ENCODE assay signal across 1 cellular context in the genomic region with DNA sequence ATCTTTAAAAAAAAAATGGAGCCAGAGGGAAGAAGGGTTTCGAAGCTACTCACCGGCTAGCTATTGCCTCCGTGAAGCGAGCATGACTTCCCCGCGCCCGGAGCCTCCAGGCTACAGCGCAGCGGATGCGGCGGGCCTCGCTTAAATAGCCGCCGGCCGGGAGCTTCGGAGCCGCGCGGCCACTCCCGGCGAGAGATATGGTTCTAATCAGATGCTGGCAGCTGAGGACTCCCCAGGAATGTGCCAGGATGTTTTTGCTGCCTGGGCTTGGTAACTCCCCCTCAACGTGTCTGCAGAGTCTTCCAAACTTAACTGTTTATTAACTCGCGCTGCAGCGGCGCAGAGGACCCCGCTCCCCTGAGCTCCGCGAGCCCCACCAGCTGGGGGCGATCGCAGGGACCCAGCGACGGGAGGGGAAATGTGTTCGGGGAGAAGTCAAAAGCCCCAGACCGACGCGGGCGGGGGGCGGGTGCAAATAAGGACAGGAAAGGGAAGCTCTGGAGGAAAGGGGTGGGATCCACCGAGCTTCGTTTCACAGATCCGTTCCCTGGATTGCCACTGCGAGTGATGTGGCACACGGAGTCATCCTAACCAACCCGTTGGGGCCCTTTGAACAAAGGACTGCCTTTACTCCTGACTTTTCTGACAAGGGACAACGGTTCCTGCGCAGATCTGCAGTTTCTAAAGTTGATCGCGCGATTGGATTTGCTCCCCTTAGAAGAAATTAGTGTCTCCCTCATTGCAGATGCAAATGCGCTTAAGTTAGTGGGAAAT.
TF ChIP-seq lines count a peak whose summit lies in the region.

A gene (minus strand): TSS at position 230 of the 774 bp plus-strand sequence. CDS start 30,660 bp downstream, outside the sequence.

TF ChIP-seq in HepG2, 621 proteins besides CTCF, POLR2A, EP300 and RAD21 (continued from another document and continues in another):
- TF ChIP-seq, protein P1, sequence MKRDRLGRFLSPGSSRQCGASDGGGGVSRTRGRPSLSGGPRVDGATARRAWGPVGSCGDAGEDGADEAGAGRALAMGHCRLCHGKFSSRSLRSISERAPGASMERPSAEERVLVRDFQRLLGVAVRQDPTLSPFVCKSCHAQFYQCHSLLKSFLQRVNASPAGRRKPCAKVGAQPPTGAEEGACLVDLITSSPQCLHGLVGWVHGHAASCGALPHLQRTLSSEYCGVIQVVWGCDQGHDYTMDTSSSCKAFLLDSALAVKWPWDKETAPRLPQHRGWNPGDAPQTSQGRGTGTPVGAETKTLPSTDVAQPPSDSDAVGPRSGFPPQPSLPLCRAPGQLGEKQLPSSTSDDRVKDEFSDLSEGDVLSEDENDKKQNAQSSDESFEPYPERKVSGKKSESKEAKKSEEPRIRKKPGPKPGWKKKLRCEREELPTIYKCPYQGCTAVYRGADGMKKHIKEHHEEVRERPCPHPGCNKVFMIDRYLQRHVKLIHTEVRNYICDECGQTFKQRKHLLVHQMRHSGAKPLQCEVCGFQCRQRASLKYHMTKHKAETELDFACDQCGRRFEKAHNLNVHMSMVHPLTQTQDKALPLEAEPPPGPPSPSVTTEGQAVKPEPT (CRISPR knock-in tag; IDR thresholded peaks at IDR 0.05; ENCODE audit: low read depth) = no peak
- TF ChIP-seq KAT8 (CRISPR knock-in tag; IDR thresholded peaks at IDR 0.05) (peak; percentile 24; the same call in 1 of the 2 replicates), ZNF557 (CRISPR knock-in tag; IDR thresholded peaks at IDR 0.05) (no peak), ZNF670 (CRISPR knock-in tag; IDR thresholded peaks at IDR 0.05; ENCODE audit: borderline replicate concordance) (no peak), GABPA (IDR thresholded peaks at IDR 0.05; ENCODE audit: low read depth, low read length) (0 out of 2 replicates have a peak, but pooled peaks have one; percentile 22), GABPA (CRISPR knock-in tag; IDR thresholded peaks at IDR 0.05; ENCODE audit: low read depth) (peak; percentile 52), JUND (CRISPR knock-in tag; IDR thresholded peaks at IDR 0.05) (no peak), TOE1 (CRISPR knock-in tag; IDR thresholded peaks at IDR 0.05) (no peak), TEAD3 (CRISPR knock-in tag; optimal IDR thresholded peaks at IDR 0.05; ENCODE audit: borderline replicate concordance) (peak; percentile 63), ZNF3 (CRISPR knock-in tag; IDR thresholded peaks at IDR 0.05) (0 out of 2 replicates have a peak, but pooled peaks have one; percentile 28), ZSCAN31 (CRISPR knock-in tag; IDR thresholded peaks at IDR 0.05; ENCODE audit: low read depth) (no peak), PLRG1 (conservative IDR thresholded peaks at IDR 0.05) (no peak), RARG (CRISPR knock-in tag; IDR thresholded peaks at IDR 0.05; ENCODE audit: low read depth) (no peak), ZNF766 (CRISPR knock-in tag; IDR thresholded peaks at IDR 0.05; ENCODE audit: borderline replicate concordance) (0 out of 2 replicates have a peak, but pooled peaks have one; percentile 50), ZFP37 (CRISPR knock-in tag; IDR thresholded peaks at IDR 0.05; ENCODE audit: borderline replicate concordance) (no peak), RBM22 (optimal IDR thresholded peaks at IDR 0.05; ENCODE audit: low read length) (no peak), ZNF83 (CRISPR knock-in tag; IDR thresholded peaks at IDR 0.05; ENCODE audit: borderline replicate concordance) (no peak), ZNF558 (CRISPR knock-in tag; IDR thresholded peaks at IDR 0.05; ENCODE audit: borderline replicate concordance) (no peak), MED1 (CRISPR knock-in tag; IDR thresholded peaks at IDR 0.05) (no peak; the same call in 1 of the 2 replicates)
- TF ChIP-seq, protein P2, sequence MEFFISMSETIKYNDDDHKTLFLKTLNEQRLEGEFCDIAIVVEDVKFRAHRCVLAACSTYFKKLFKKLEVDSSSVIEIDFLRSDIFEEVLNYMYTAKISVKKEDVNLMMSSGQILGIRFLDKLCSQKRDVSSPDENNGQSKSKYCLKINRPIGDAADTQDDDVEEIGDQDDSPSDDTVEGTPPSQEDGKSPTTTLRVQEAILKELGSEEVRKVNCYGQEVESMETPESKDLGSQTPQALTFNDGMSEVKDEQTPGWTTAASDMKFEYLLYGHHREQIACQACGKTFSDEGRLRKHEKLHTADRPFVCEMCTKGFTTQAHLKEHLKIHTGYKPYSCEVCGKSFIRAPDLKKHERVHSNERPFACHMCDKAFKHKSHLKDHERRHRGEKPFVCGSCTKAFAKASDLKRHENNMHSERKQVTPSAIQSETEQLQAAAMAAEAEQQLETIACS (CRISPR knock-in tag; IDR thresholded peaks at IDR 0.05) = no peak
- TF ChIP-seq, protein P3, sequence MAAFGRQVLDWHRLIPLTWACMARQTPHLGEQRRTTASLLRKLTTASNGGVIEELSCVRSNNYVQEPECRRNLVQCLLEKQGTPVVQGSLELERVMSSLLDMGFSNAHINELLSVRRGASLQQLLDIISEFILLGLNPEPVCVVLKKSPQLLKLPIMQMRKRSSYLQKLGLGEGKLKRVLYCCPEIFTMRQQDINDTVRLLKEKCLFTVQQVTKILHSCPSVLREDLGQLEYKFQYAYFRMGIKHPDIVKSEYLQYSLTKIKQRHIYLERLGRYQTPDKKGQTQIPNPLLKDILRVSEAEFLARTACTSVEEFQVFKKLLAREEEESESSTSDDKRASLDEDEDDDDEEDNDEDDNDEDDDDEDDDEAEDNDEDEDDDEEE (CRISPR knock-in tag; IDR thresholded peaks at IDR 0.05) = no peak
- TF ChIP-seq, protein P4, sequence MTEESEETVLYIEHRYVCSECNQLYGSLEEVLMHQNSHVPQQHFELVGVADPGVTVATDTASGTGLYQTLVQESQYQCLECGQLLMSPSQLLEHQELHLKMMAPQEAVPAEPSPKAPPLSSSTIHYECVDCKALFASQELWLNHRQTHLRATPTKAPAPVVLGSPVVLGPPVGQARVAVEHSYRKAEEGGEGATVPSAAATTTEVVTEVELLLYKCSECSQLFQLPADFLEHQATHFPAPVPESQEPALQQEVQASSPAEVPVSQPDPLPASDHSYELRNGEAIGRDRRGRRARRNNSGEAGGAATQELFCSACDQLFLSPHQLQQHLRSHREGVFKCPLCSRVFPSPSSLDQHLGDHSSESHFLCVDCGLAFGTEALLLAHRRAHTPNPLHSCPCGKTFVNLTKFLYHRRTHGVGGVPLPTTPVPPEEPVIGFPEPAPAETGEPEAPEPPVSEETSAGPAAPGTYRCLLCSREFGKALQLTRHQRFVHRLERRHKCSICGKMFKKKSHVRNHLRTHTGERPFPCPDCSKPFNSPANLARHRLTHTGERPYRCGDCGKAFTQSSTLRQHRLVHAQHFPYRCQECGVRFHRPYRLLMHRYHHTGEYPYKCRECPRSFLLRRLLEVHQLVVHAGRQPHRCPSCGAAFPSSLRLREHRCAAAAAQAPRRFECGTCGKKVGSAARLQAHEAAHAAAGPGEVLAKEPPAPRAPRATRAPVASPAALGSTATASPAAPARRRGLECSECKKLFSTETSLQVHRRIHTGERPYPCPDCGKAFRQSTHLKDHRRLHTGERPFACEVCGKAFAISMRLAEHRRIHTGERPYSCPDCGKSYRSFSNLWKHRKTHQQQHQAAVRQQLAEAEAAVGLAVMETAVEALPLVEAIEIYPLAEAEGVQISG (CRISPR knock-in tag; IDR thresholded peaks at IDR 0.05) = peak; percentile 66; the same call in 1 of the 2 replicates
- TF ChIP-seq, protein P5, sequence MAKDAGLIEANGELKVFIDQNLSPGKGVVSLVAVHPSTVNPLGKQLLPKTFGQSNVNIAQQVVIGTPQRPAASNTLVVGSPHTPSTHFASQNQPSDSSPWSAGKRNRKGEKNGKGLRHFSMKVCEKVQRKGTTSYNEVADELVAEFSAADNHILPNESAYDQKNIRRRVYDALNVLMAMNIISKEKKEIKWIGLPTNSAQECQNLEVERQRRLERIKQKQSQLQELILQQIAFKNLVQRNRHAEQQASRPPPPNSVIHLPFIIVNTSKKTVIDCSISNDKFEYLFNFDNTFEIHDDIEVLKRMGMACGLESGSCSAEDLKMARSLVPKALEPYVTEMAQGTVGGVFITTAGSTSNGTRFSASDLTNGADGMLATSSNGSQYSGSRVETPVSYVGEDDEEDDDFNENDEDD (CRISPR knock-in tag; IDR thresholded peaks at IDR 0.05; ENCODE audit: borderline replicate concordance) = peak; percentile 29; the same call in 1 of the 2 replicates
- TF ChIP-seq, protein P6, sequence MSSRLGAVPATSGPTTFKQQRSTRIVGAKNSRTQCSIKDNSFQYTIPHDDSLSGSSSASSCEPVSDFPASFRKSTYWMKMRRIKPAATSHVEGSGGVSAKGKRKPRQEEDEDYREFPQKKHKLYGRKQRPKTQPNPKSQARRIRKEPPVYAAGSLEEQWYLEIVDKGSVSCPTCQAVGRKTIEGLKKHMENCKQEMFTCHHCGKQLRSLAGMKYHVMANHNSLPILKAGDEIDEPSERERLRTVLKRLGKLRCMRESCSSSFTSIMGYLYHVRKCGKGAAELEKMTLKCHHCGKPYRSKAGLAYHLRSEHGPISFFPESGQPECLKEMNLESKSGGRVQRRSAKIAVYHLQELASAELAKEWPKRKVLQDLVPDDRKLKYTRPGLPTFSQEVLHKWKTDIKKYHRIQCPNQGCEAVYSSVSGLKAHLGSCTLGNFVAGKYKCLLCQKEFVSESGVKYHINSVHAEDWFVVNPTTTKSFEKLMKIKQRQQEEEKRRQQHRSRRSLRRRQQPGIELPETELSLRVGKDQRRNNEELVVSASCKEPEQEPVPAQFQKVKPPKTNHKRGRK (CRISPR knock-in tag; IDR thresholded peaks at IDR 0.05) = no peak
- TF ChIP-seq, protein P7, sequence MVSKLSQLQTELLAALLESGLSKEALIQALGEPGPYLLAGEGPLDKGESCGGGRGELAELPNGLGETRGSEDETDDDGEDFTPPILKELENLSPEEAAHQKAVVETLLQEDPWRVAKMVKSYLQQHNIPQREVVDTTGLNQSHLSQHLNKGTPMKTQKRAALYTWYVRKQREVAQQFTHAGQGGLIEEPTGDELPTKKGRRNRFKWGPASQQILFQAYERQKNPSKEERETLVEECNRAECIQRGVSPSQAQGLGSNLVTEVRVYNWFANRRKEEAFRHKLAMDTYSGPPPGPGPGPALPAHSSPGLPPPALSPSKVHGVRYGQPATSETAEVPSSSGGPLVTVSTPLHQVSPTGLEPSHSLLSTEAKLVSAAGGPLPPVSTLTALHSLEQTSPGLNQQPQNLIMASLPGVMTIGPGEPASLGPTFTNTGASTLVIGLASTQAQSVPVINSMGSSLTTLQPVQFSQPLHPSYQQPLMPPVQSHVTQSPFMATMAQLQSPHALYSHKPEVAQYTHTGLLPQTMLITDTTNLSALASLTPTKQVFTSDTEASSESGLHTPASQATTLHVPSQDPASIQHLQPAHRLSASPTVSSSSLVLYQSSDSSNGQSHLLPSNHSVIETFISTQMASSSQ (IDR thresholded peaks at IDR 0.05; ENCODE audit: low read depth) = no peak
- TF ChIP-seq, protein P7 (CRISPR knock-in tag; IDR thresholded peaks at IDR 0.05; ENCODE audit: borderline replicate concordance) = no peak; the same call in 1 of the 2 replicates
- TF ChIP-seq, protein P8, sequence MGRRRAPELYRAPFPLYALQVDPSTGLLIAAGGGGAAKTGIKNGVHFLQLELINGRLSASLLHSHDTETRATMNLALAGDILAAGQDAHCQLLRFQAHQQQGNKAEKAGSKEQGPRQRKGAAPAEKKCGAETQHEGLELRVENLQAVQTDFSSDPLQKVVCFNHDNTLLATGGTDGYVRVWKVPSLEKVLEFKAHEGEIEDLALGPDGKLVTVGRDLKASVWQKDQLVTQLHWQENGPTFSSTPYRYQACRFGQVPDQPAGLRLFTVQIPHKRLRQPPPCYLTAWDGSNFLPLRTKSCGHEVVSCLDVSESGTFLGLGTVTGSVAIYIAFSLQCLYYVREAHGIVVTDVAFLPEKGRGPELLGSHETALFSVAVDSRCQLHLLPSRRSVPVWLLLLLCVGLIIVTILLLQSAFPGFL (CRISPR knock-in tag; IDR thresholded peaks at IDR 0.05) = no peak
- TF ChIP-seq, protein P9, sequence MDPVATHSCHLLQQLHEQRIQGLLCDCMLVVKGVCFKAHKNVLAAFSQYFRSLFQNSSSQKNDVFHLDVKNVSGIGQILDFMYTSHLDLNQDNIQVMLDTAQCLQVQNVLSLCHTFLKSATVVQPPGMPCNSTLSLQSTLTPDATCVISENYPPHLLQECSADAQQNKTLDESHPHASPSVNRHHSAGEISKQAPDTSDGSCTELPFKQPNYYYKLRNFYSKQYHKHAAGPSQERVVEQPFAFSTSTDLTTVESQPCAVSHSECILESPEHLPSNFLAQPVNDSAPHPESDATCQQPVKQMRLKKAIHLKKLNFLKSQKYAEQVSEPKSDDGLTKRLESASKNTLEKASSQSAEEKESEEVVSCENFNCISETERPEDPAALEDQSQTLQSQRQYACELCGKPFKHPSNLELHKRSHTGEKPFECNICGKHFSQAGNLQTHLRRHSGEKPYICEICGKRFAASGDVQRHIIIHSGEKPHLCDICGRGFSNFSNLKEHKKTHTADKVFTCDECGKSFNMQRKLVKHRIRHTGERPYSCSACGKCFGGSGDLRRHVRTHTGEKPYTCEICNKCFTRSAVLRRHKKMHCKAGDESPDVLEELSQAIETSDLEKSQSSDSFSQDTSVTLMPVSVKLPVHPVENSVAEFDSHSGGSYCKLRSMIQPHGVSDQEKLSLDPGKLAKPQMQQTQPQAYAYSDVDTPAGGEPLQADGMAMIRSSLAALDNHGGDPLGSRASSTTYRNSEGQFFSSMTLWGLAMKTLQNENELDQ (CRISPR knock-in tag; IDR thresholded peaks at IDR 0.05; ENCODE audit: borderline replicate concordance) = no peak
